Comparison of ENCODE assay signal across 17 cellular contexts in the genomic region with DNA sequence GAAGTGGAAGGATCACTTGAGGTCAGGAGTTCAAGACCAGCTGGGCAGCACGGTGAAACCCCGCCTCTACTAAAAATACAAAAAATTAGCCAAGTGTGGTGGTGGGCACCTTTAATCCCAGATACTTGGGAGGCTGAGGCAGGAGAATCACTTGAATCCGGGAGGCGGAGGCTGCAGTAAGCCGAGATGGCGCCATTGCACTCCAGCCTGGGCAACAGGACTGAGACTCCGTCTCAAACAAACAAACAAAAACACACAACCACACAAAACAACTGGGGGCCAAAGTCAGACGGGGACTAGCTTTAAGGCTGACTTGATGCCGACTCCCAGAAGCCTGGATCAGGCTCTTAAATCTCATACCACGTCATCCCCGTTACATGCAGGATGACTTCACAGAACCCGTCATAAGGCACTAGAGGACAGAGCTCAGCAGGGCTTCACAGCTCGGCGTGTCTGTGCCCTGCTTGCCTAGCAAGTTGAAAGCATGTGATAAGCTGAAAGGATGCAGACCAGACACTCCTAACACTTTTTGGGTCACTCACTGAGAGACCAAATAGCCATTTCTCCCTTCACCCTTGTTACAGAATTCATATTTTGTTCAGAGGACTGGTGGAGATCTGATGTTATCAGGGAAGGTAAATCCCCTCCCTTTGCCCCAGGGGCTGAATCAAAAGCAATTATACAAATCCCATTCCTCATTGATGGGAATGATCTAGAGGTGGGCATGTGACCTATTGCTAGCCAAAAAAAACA.
DNase-seq lines count a peak whose midpoint lies in the region; ATAC-seq and TF ChIP-seq lines count a peak whose summit lies in the region.
"Had no signal": no experiment of that assay in that cellular context is flagged by ENCODE, and none has a peak within 500 bp of the region (broad histone marks: within the 10 kb centered on the region; RNA-seq: fewer than 3 reads in every experiment).

No MANE protein-coding gene starts in this region.

- peaks cover 3% of the 10 kb centered on the region for H3K36me3 Mint-ChIP-seq in memory B cell

- H3K4me1 ChIP-seq in ascending aorta (peaks cover 0 to 51% of the 10 kb centered on the region in 2 donors), upper lobe of left lung (peaks cover 47 to 75% (median 64%) of the 10 kb centered on the region in 4 donors)

- no peak for TF ChIP-seq EP300 in upper lobe of left lung (IDR thresholded peaks at IDR 0.05)

- no peak for TF ChIP-seq POLR2A in upper lobe of left lung (IDR thresholded peaks at IDR 0.05)

- H3K4me3 Mint-ChIP-seq in memory B cell, result no peak overlapping the region

- peaks cover 38% of the 10 kb centered on the region for H3K4me1 Mint-ChIP-seq in memory B cell

- no peaks in the 10 kb centered on the region for H3K27me3 ChIP-seq in ascending aorta
- H3K27me3 ChIP-seq in upper lobe of left lung, result no peaks in the 10 kb centered on the region
- H3K27me3 ChIP-seq: brain microvascular endothelial cell, SJSA1 had no signal

- DNase-seq in NCI-H345 (lab: John Stamatoyannopoulos, UW), result peak; percentile 26
- no peak for DNase-seq in NCI-H345 treated with DMSO at 0.1 percent for 48 hours (lab: John Stamatoyannopoulos, UW; ENCODE audit: unreplicated experiment)
- no peak for DNase-seq in ascending aorta (ENCODE audit: low spot score in 2 of 2)
- DNase-seq in memory B cell (ENCODE audit: low spot score in 2 of 2), result no peak
- DNase-seq in upper lobe of left lung, result peak in 1 of 2 donors; percentile 28
- no peak for DNase-seq in NCI-H128 (lab: John Stamatoyannopoulos, UW; ENCODE audit: unreplicated experiment)
- DNase-seq in effector CD4-positive, alpha-beta T cell, result no peak
- DNase-seq in NCI-H1436 (lab: John Stamatoyannopoulos, UW), result no peak
- DNase-seq: brain microvascular endothelial cell, GOT3, mucosa of descending colon, psoas muscle had no signal

- peak overlapping the region; percentile 41 for H3K27ac Mint-ChIP-seq in memory B cell
- H3K27ac Mint-ChIP-seq: activated T-helper 1 cell treated with anti-CD3 and anti-CD28 coated beads, Interleukin-12 subunit alpha, Interleukin-12 subunit beta, Interleukin-2, Interleukin-4 antibody, amounts not matched to agents 30 ng/mL and 10 ng/mL and 1 ng/mL, durations not matched to agents 14 hours and 24 hours and 36 hours had no signal

- H3K27ac ChIP-seq in ascending aorta (peak overlapping the region; percentile 22 to 61), upper lobe of left lung (peak overlapping the region; percentile 68 to 86 (median 76))
- H3K27ac ChIP-seq: brain microvascular endothelial cell, epithelial cell of prostate, psoas muscle, SJSA1 had no signal

- 85 to 86% methylated on average over 12 to 14 of the region's 14 CpGs for WGBS in upper lobe of left lung, 2 donors

- intact Hi-C loops in ascending aorta (cut with DNase I), result no loop called here

- H3K9me3 Mint-ChIP-seq in memory B cell, result no peaks in the 10 kb centered on the region

- H3K4me3 ChIP-seq in ascending aorta (no peak overlapping the region), upper lobe of left lung (no peak overlapping the region)
- H3K4me3 ChIP-seq: GM12878, mucosa of descending colon, SJSA1 had no signal

- H3K36me3 ChIP-seq in ascending aorta (no peaks in the 10 kb centered on the region), upper lobe of left lung (no peaks in the 10 kb centered on the region)
- H3K36me3 ChIP-seq: brain microvascular endothelial cell, SJSA1 had no signal

- ATAC-seq in memory B cell (ENCODE audit: low read depth), result no peak
- no peak for ATAC-seq in upper lobe of left lung (ENCODE audit: low FRiP score in 2 of 2)
- ATAC-seq: activated CD4-positive, CD25-positive, alpha-beta regulatory T cell treated with anti-CD3 and anti-CD28 coated beads, Interleukin-2, amount 50 U/mL, for 24 hours; GM12878; mucosa of descending colon; psoas muscle had no signal

- no peaks in the 10 kb centered on the region for H3K27me3 Mint-ChIP-seq in memory B cell

- TF ChIP-seq CTCF in ascending aorta (IDR thresholded peaks at IDR 0.05), result no peak
- TF ChIP-seq CTCF in upper lobe of left lung (IDR thresholded peaks at IDR 0.05), result no peak

- no peaks in the 10 kb centered on the region for H3K9me3 ChIP-seq in ascending aorta
- no peaks in the 10 kb centered on the region for H3K9me3 ChIP-seq in upper lobe of left lung
- H3K9me3 ChIP-seq: mucosa of descending colon, psoas muscle, SJSA1 had no signal
